ENCODE assay signal across 19 cellular contexts in the genomic region with DNA sequence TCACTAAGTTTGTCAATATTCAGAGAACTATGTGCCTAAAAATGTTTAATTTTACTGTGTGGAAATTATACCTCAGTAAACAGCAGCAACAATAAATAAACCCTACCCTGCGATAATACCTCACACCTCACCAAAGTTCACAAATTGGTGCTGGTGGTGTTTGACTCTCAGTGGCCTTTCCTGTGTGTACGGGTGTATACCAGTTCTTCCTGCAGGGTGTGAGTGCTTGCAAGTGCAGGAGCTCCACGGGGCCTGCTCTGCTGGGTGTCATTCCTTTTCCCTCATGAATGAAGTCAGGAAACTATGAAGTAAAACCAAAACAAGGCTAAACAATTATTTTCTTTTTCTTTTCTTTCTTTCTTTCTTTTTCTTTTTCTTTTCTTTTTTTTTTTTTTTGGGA. TPM values are rescaled to one million over a fixed set of nuclear protein-coding genes. Genes with fewer than 3 reads are reported as not detected.
"Had no signal": no experiment of that assay in that cellular context is flagged by ENCODE, and none has a peak within 500 bp of the region (broad histone marks: within the 10 kb centered on the region; RNA-seq: fewer than 3 reads in every experiment).

No MANE protein-coding gene starts in this region.

- DNase-seq: activated CD4-positive, alpha-beta T cell treated with anti-CD3 and anti-CD28 coated beads, Interleukin-2, amount 50 U/mL, for 1 hour; activated T-cell treated with anti-CD3 and anti-CD28 coated beads, Interleukin-2, amount 50 U/mL, for 1 hour; amygdala; colonic mucosa; erythroblast; heart left ventricle; kidney glomerular epithelial cell; left ventricle myocardium inferior; retina; SK-N-SH; stimulated activated CD4-positive, alpha-beta T cell treated with anti-CD3 and anti-CD28 coated beads, Interleukin-2, amount 100 ng/mL, for 24 hours; T1000; transverse colon had no signal

- H3K4me1 ChIP-seq: colonic mucosa had no signal

- H3K9me3 Mint-ChIP-seq: activated naive CD4-positive, alpha-beta T cell treated with anti-CD3 and anti-CD28 coated beads, Interleukin-2, amount 50 U/mL, for 72 hours; neural crest cell; stimulated activated naive CD8-positive, alpha-beta T cell treated with anti-CD3 and anti-CD28 coated beads, Interleukin-15, Interleukin-2, amounts not matched to agents 100 ng/mL and 50 ng/mL, for 24 hours had no signal

- H3K4me3 ChIP-seq: colonic mucosa, heart left ventricle, left ventricle myocardium inferior, transverse colon, vagina had no signal

- H3K27me3 ChIP-seq: colonic mucosa, vagina had no signal

- H3K4me2 ChIP-seq: SK-N-SH had no signal

- H3K36me3 Mint-ChIP-seq: activated naive CD4-positive, alpha-beta T cell treated with anti-CD3 and anti-CD28 coated beads, Interleukin-2, amount 50 U/mL, for 72 hours had no signal

- FAIRE-seq: endometrium, frontal cortex had no signal

- H3K36me3 ChIP-seq: colonic mucosa, heart left ventricle, left ventricle myocardium inferior, transverse colon, vagina had no signal

- H3K27ac ChIP-seq: colonic mucosa, heart left ventricle, left ventricle myocardium inferior, transverse colon, vagina had no signal

- H3K27ac Mint-ChIP-seq: activated naive CD4-positive, alpha-beta T cell treated with anti-CD3 and anti-CD28 coated beads, Interleukin-2, amount 50 U/mL, for 72 hours had no signal

- ATAC-seq: heart left ventricle had no signal

- H3K4me3 Mint-ChIP-seq: neural crest cell had no signal

- H3K9me3 ChIP-seq: colonic mucosa, heart left ventricle, left ventricle myocardium inferior, SK-N-SH, transverse colon, vagina had no signal

- H3K9ac ChIP-seq: SK-N-SH had no signal

RNA-seq across cellular contexts. Expression of gene ENPP5, which starts 4.1 kb away (rescaled TPM):
- polyA plus RNA-seq: SK-N-SH had no signal
